11 cellular contexts compared by ENCODE assay signal in genomic region chr2:237724811-237725478, GRCh38.
DNase-seq lines count a peak whose midpoint lies in the region; ATAC-seq and TF ChIP-seq lines count a peak whose summit lies in the region.
"Had no signal": no experiment of that assay in that cellular context is flagged by ENCODE, and none has a peak within 500 bp of the region (broad histone marks: within the 10 kb centered on the region; RNA-seq: fewer than 3 reads in every experiment).

No MANE protein-coding gene starts in this region.

- no peak for TF ChIP-seq CTCF in activated CD8-positive, alpha-beta T cell treated with anti-CD3 and anti-CD28 coated beads for 36 hours (IDR thresholded peaks at IDR 0.05)
- TF ChIP-seq CTCF in prostate gland (IDR thresholded peaks at IDR 0.05), result no peak

- H3K9me3 ChIP-seq in CD8-positive, alpha-beta memory T cell (ENCODE audit: low read length), result no peaks in the 10 kb centered on the region
- no peaks in the 10 kb centered on the region for H3K9me3 ChIP-seq in muscle layer of colon (ENCODE audit: low read length)
- H3K9me3 ChIP-seq in prostate gland, result no peaks in the 10 kb centered on the region
- H3K9me3 ChIP-seq: SJSA1 had no signal

- CTCF ChIA-PET in CD8-positive, alpha-beta memory T cell (lab: Charles Lee), result no interaction called here
- CTCF ChIA-PET in activated CD8-positive, alpha-beta T cell treated with anti-CD3 and anti-CD28 coated beads for 36 hours (lab: Charles Lee), result interaction anchor here (0.7 to 1.0 kb wide), 2 partner anchors 17 to 20 kb away, joined by 3 to 4 read pairs; no protein-coding TSS in a partner anchor

- peak overlapping the region in 7 of 8 donors; percentile 36 to 93 (median 61) for H3K27ac Mint-ChIP-seq in CD8-positive, alpha-beta memory T cell
- peak overlapping the region; percentile 51 for H3K27ac Mint-ChIP-seq in activated CD8-positive, alpha-beta T cell treated with anti-CD3 and anti-CD28 coated beads for 36 hours

- WGBS in prostate gland, result 94% methylated on average over 9 of the region's 9 CpGs

- TF ChIP-seq POLR2A in prostate gland (IDR thresholded peaks at IDR 0.05), result no peak

- peaks cover 0 to 1% (median 0%) of the 10 kb centered on the region in 5 donors for H3K9me3 Mint-ChIP-seq in CD8-positive, alpha-beta memory T cell
- no peaks in the 10 kb centered on the region for H3K9me3 Mint-ChIP-seq in activated CD8-positive, alpha-beta T cell treated with anti-CD3 and anti-CD28 coated beads for 36 hours

- H3K4me1 ChIP-seq in CD8-positive, alpha-beta memory T cell (ENCODE audit: insufficient read depth, low read length), result peaks cover 10% of the 10 kb centered on the region
- H3K4me1 ChIP-seq in muscle layer of colon (ENCODE audit: insufficient read depth, low read length), result peaks cover 72% of the 10 kb centered on the region
- H3K4me1 ChIP-seq in prostate gland (replicated peaks), result peaks cover 8% of the 10 kb centered on the region

- no peak for ATAC-seq in activated CD8-positive, alpha-beta T cell treated with anti-CD3 and anti-CD28 coated beads for 36 hours

- POLR2A ChIA-PET in CD8-positive, alpha-beta memory T cell (lab: Charles Lee), result no interaction called here
- POLR2A ChIA-PET in activated CD8-positive, alpha-beta T cell treated with anti-CD3 and anti-CD28 coated beads for 36 hours (lab: Charles Lee), result interaction anchor here (1.1 kb wide), 1 partner anchor 28 kb away, joined by 4 read pairs; no protein-coding TSS in a partner anchor

- no peaks in the 10 kb centered on the region for H3K36me3 ChIP-seq in CD8-positive, alpha-beta memory T cell (ENCODE audit: insufficient read depth, low read length)
- H3K36me3 ChIP-seq in muscle layer of colon (ENCODE audit: insufficient read depth, low read length) (peaks cover 13% of the 10 kb centered on the region), prostate gland (no peaks in the 10 kb centered on the region)

- no peaks in the 10 kb centered on the region for H3K27me3 ChIP-seq in CD8-positive, alpha-beta memory T cell (ENCODE audit: insufficient read depth, low read length, poor library complexity, severe bottlenecking)
- H3K27me3 ChIP-seq in muscle layer of colon (ENCODE audit: control insufficient read depth in 1 of 2, insufficient read depth in 2 of 2, low read length in 2 of 2) (no peaks in the 10 kb centered on the region), prostate gland (replicated peaks; ENCODE audit: insufficient read depth) (no peaks in the 10 kb centered on the region)
- H3K27me3 ChIP-seq: SJSA1 had no signal

- no peak for DNase-seq in CD8-positive, alpha-beta memory T cell
- DNase-seq in NCI-H146 (lab: John Stamatoyannopoulos, UW) (peak; percentile 75), AG08396 (ENCODE audit: low spot score) (no peak), cerebellar cortex (ENCODE audit: low spot score) (no peak), prostate gland (ENCODE audit: low spot score) (no peak), midbrain (lab: John Stamatoyannopoulos, UW) (no peak)
- DNase-seq in activated CD8-positive, alpha-beta T cell treated with anti-CD3 and anti-CD28 coated beads for 36 hours, result no peak
- DNase-seq: NCI-H2171, retina had no signal

- H3K4me3 ChIP-seq in CD8-positive, alpha-beta memory T cell (ENCODE audit: low read length), result no peak overlapping the region
- no peak overlapping the region for H3K4me3 ChIP-seq in muscle layer of colon (ENCODE audit: low read depth in 1 of 2, low read length in 2 of 2)
- H3K4me3 ChIP-seq in prostate gland, result no peak overlapping the region
- H3K4me3 ChIP-seq: SJSA1 had no signal

- intact Hi-C loops in activated CD8-positive, alpha-beta T cell treated with anti-CD3 and anti-CD28 coated beads for 36 hours (cut with micrococcal nuclease), result no loop called here
- intact Hi-C loops in prostate gland (cut with DNase I), result no loop called here

- no peak overlapping the region for H3K9ac ChIP-seq in muscle layer of colon (ENCODE audit: low read length)

- H3K4me1 Mint-ChIP-seq in CD8-positive, alpha-beta memory T cell, result peaks cover 65 to 91% (median 89%) of the 10 kb centered on the region in 3 donors
- H3K4me1 Mint-ChIP-seq in activated CD8-positive, alpha-beta T cell treated with anti-CD3 and anti-CD28 coated beads for 36 hours (ENCODE audit: low read depth), result peaks cover 58% of the 10 kb centered on the region

- peak overlapping the region in 1 of 7 donors; percentile 3 for H3K4me3 Mint-ChIP-seq in CD8-positive, alpha-beta memory T cell
- H3K4me3 Mint-ChIP-seq in activated CD8-positive, alpha-beta T cell treated with anti-CD3 and anti-CD28 coated beads for 36 hours, result no peak overlapping the region

- H3K27ac ChIP-seq in CD8-positive, alpha-beta memory T cell (ENCODE audit: low read depth, low read length), result no peak overlapping the region
- H3K27ac ChIP-seq in muscle layer of colon (ENCODE audit: low read depth, low read length) (peak overlapping the region; percentile 47), prostate gland (no peak overlapping the region)
- H3K27ac ChIP-seq: SJSA1 had no signal

- H3K27me3 Mint-ChIP-seq in CD8-positive, alpha-beta memory T cell, result peaks cover 0 to 2% of the 10 kb centered on the region in 2 donors
- H3K27me3 Mint-ChIP-seq in activated CD8-positive, alpha-beta T cell treated with anti-CD3 and anti-CD28 coated beads for 36 hours, result no peaks in the 10 kb centered on the region

- H3K36me3 Mint-ChIP-seq in CD8-positive, alpha-beta memory T cell, result peaks cover 0 to 60% (median 5%) of the 10 kb centered on the region in 3 donors
- H3K36me3 Mint-ChIP-seq in activated CD8-positive, alpha-beta T cell treated with anti-CD3 and anti-CD28 coated beads for 36 hours (ENCODE audit: low read depth), result peaks cover 44% of the 10 kb centered on the region
